In the genomic region with DNA sequence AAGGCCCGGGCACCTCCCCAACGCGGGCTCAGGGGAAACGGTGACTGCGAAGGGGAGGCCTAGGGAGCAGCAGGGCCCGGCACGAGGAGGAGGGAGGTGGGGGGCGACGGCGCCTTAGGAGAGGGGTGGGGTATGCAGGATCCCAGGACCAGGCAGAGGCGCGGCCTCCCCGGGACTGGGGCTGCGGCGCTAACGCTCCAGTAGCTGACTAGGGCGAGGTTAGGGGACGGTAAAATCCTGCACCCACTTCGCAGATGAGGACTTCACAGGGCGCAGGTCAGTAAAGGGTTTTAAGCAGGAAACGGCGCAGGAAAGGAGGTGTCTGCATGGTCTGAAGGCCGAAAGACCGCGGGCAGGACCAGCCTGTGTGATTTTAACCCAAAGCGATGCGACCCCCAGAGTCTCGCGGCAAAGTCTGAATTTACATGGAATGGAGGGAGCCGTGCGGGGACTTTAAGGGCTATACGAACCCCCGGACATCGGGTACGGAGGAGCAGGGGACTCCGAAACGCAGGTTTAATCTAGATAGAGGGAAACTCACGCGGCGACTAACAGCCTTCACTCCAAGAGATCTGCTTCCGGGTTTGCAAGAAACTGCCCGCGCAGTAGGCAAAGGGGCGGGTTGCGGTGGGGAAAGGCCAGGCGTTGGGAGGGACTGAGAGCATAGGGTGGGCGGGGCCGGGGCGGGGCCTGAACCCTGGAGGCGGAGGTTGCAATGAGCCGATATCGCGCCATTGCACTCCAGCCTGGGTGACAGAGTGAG, we compare ENCODE assay signal across 8 cellular contexts. TPM values are rescaled to one million over a fixed set of nuclear protein-coding genes. Genes with fewer than 3 reads are reported as not detected.
DNase-seq lines count a peak whose midpoint lies in the region; TF ChIP-seq lines count a peak whose summit lies in the region.

A gene (minus strand): TSS at position 588 of the 763 bp plus-strand sequence. CDS start 10,460 bp downstream, outside the sequence.

- peak within 1 kb of the TSS; percentile 74 to 88 for H3K27ac ChIP-seq in coronary artery
- H3K27ac ChIP-seq in layer of hippocampus (ENCODE audit: low read depth, low read length), result peak within 1 kb of the TSS; percentile 21

- no peaks in the 10 kb centered on the region for H3K27me3 Mint-ChIP-seq in activated CD4-positive, alpha-beta T cell treated with anti-CD3 and anti-CD28 coated beads, Interleukin-2, amount 10 ng/mL, durations not matched to agents 24 days and 14 days

- intact Hi-C loops in activated CD4-positive, alpha-beta T cell treated with anti-CD3 and anti-CD28 coated beads, Interleukin-2, amount 10 ng/mL, durations not matched to agents 24 days and 14 days (cut with micrococcal nuclease), result loop anchor here (1.0 to 10.0 kb wide), 5 partner anchors 36 to 248 kb away; a partner anchor contains a TSS

- H3K4me3 Mint-ChIP-seq in activated CD4-positive, alpha-beta T cell treated with anti-CD3 and anti-CD28 coated beads, Interleukin-2, amount 10 ng/mL, durations not matched to agents 24 days and 14 days, result peak within 1 kb of the TSS; percentile 94

- H3K4me1 Mint-ChIP-seq in activated CD4-positive, alpha-beta T cell treated with anti-CD3 and anti-CD28 coated beads, Interleukin-2, amount 10 ng/mL, durations not matched to agents 24 days and 14 days, result peaks cover 30% of the 10 kb centered on the region

- peaks cover 10% of the 10 kb centered on the region; the same call in 1 of the 2 replicates for H3K9me3 ChIP-seq in MG63

- no peaks in the 10 kb centered on the region for H3K36me3 ChIP-seq in MG63

- H3K4me3 ChIP-seq in coronary artery, result peak within 1 kb of the TSS; percentile 94
- no peak within 1 kb of the TSS for H3K4me3 ChIP-seq in MG63

- DNase-seq in GM13977 (ENCODE audit: low spot score) (peak; percentile 83), NCI-H187 treated with DMSO at 0.1 percent for 48 hours (lab: John Stamatoyannopoulos, UW) (peak; percentile 82), coronary artery (ENCODE audit: low spot score) (peak; percentile 93), MG63 (no peak), SHP77 (lab: John Stamatoyannopoulos, UW) (no peak)
- peak; percentile 94 for DNase-seq in activated CD4-positive, alpha-beta T cell treated with anti-CD3 and anti-CD28 coated beads, Interleukin-2, amount 10 ng/mL, durations not matched to agents 24 days and 14 days
- DNase-seq in stimulated activated CD4-positive, alpha-beta T cell treated with anti-CD3 and anti-CD28 coated beads, Interleukin-15, amount 100 ng/mL, for 1 hour (ENCODE audit: low read depth in 1 of 2, low spot score in 1 of 2), result peak; percentile 42 to 59

- no peaks in the 10 kb centered on the region for H3K27me3 ChIP-seq in layer of hippocampus (ENCODE audit: control insufficient read depth, insufficient read depth, low read length)
- H3K27me3 ChIP-seq in MG63, result no peaks in the 10 kb centered on the region

- no peak for TF ChIP-seq CTCF in GM13977 (IDR thresholded peaks at IDR 0.05; ENCODE audit: extremely low read depth, insufficient read depth, missing control alignments)
- TF ChIP-seq CTCF in coronary artery (IDR thresholded peaks at IDR 0.05), result no peak

- H3K27ac Mint-ChIP-seq in activated CD4-positive, alpha-beta T cell treated with anti-CD3 and anti-CD28 coated beads, Interleukin-2, amount 10 ng/mL, durations not matched to agents 24 days and 14 days, result peak within 1 kb of the TSS; percentile 91

- H3K9me3 Mint-ChIP-seq in activated CD4-positive, alpha-beta T cell treated with anti-CD3 and anti-CD28 coated beads, Interleukin-2, amount 10 ng/mL, durations not matched to agents 24 days and 14 days, result peaks cover 23% of the 10 kb centered on the region

- in situ Hi-C loops in GM13977 (cut with MboI; ENCODE audit: low pct_unique_long_range_greater_than_20kb, low sequenced_read_pairs, unreplicated experiment), result no loop called here

- peaks cover 39% of the 10 kb centered on the region for H3K36me3 Mint-ChIP-seq in activated CD4-positive, alpha-beta T cell treated with anti-CD3 and anti-CD28 coated beads, Interleukin-2, amount 10 ng/mL, durations not matched to agents 24 days and 14 days (ENCODE audit: low read depth)

RNA-seq across cellular contexts. Expression of the gene that starts here (rescaled TPM):
- total RNA-seq in activated CD4-positive, alpha-beta T cell treated with anti-CD3 and anti-CD28 coated beads, Interleukin-2, amount 10 ng/mL, durations not matched to agents 24 days and 14 days, result 2.3 and 2.6 TPM in 2 replicates
- total RNA-seq in MG63 (2014; rRNA removed; shearing (Covaris generic); ENCODE audit: low replicate concordance), result not detected in 2 replicates

Comparison
In these comparisons a context has a peak if more than half of its experiments do, and no peak if none do; other contexts are left out.
1. DNase-seq: peak in GM13977 (single experiment), NCI-H187 treated with DMSO at 0.1 percent for 48 hours (single experiment), activated CD4-positive, alpha-beta T cell treated with anti-CD3 and anti-CD28 coated beads, Interleukin-2, amount 10 ng/mL, durations not matched to agents 24 days and 14 days (single experiment), coronary artery (single experiment) and stimulated activated CD4-positive, alpha-beta T cell treated with anti-CD3 and anti-CD28 coated beads, Interleukin-15, amount 100 ng/mL, for 1 hour (2 of 2); none in MG63 (single experiment) and SHP77 (0 of 2).